8 cellular contexts compared by ENCODE assay signal in genomic region chr12:75944097-75944904, GRCh38.
DNase-seq lines count a peak whose midpoint lies in the region; ATAC-seq lines count a peak whose summit lies in the region.

No MANE protein-coding gene starts in this region.

- H2AK5ac ChIP-seq in mesenchymal stem cell (ENCODE audit: low read length, severe bottlenecking), result peak overlapping the region; percentile 33

- no peak overlapping the region for H3K23ac ChIP-seq in mesenchymal stem cell (ENCODE audit: low read length in 2 of 2)

- H2AFZ ChIP-seq in mesenchymal stem cell (ENCODE audit: low read depth, low read length), result no peak overlapping the region

- peak overlapping the region; percentile 50 for H4K91ac ChIP-seq in mesenchymal stem cell (ENCODE audit: low read length)

- H3K4ac ChIP-seq in mesenchymal stem cell (ENCODE audit: low read depth in 1 of 2, low read length in 2 of 2), result peak overlapping the region; percentile 67 to 83

- H3K9ac ChIP-seq in BLaER1 treated with 17β-estradiol and CSF1 and Interleukin-3, amounts not matched to agents 10 nM and 100 nM, result peak overlapping the region in 2 of 11 experiments; percentile 14 to 55; a peak in 4 of 22 replicates
- H3K9ac ChIP-seq in mesenchymal stem cell (ENCODE audit: low read length), result peak overlapping the region; percentile 71

- DNase-seq in OCI-M1 (lab: John Stamatoyannopoulos, UW) (peak; percentile 81), mesenchymal stem cell (peak; percentile 95), hypothalamus (lab: John Stamatoyannopoulos, UW) (no peak), NCI-H345 treated with DMSO at 0.1 percent for 48 hours (lab: John Stamatoyannopoulos, UW; ENCODE audit: unreplicated experiment) (no peak)
- DNase-seq in central memory CD4-positive, alpha-beta T cell, result peak; percentile 33

- WGBS in mesenchymal stem cell, result 0% methylated on average over 1 of the region's 1 CpG

- H3K9me3 ChIP-seq in BLaER1 treated with 17β-estradiol and CSF1 and Interleukin-3, amounts not matched to agents 10 nM and 100 nM (replicated peaks in 1 of 11), result peaks cover 0 to 10% (median 8%) of the 10 kb centered on the region in 11 experiments; a peak in 15 of 22 replicates
- H3K9me3 ChIP-seq in mesenchymal stem cell (ENCODE audit: control insufficient read depth, low read length), result no peaks in the 10 kb centered on the region

- ATAC-seq in GM18909 (IDR thresholded peaks at IDR 0.05; ENCODE audit: poor library complexity, unreplicated experiment), result peak; percentile 94
- ATAC-seq in HG03095 (IDR thresholded peaks at IDR 0.05; ENCODE audit: unreplicated experiment), result peak; percentile 95

- H2BK120ac ChIP-seq in mesenchymal stem cell (ENCODE audit: low read depth, low read length), result peak overlapping the region; percentile 86

- H3K4me3 ChIP-seq in BLaER1 treated with 17β-estradiol and CSF1 and Interleukin-3, amounts not matched to agents 10 nM and 100 nM, result no peak overlapping the region
- H3K4me3 ChIP-seq in mesenchymal stem cell (ENCODE audit: insufficient read depth in 1 of 2, low read depth in 1 of 2, low read length in 2 of 2), result peak overlapping the region in 1 of 2 experiments; percentile 19

- no peak overlapping the region for H3K14ac ChIP-seq in mesenchymal stem cell (ENCODE audit: low read length in 2 of 2)

- no peaks in the 10 kb centered on the region for H3K36me3 ChIP-seq in BLaER1 treated with 17β-estradiol and CSF1 and Interleukin-3, amounts not matched to agents 10 nM and 100 nM
- no peaks in the 10 kb centered on the region for H3K36me3 ChIP-seq in mesenchymal stem cell (ENCODE audit: control insufficient read depth in 1 of 2, insufficient read depth in 2 of 2, low read depth in 1 of 2, low read length in 2 of 2)

- peak overlapping the region; percentile 69 for H4K8ac ChIP-seq in mesenchymal stem cell (ENCODE audit: low read length)

- H2BK15ac ChIP-seq in mesenchymal stem cell (ENCODE audit: low read depth, poor library complexity, severe bottlenecking), result no peak overlapping the region

- no peaks in the 10 kb centered on the region for H4K20me1 ChIP-seq in BLaER1 treated with 17β-estradiol and CSF1 and Interleukin-3, amounts not matched to agents 10 nM and 100 nM

- H2BK12ac ChIP-seq in mesenchymal stem cell (ENCODE audit: low read length in 2 of 2), result peak overlapping the region; percentile 67 to 87

- H3K18ac ChIP-seq in mesenchymal stem cell (ENCODE audit: low read depth in 1 of 2, low read length in 2 of 2), result peak overlapping the region; percentile 47 to 88

- peak overlapping the region in 5 of 11 experiments; percentile 24 to 81 (median 74); a peak in 8 of 22 replicates for H3K27ac ChIP-seq in BLaER1 treated with 17β-estradiol and CSF1 and Interleukin-3, amounts not matched to agents 10 nM and 100 nM
- H3K27ac ChIP-seq in mesenchymal stem cell (ENCODE audit: low read length, poor library complexity, severe bottlenecking), result peak overlapping the region; percentile 92

- H3K4me1 ChIP-seq in BLaER1 treated with 17β-estradiol and CSF1 and Interleukin-3, amounts not matched to agents 10 nM and 100 nM, result peaks cover 0 to 29% (median 14%) of the 10 kb centered on the region in 10 experiments; a peak in 13 of 20 replicates
- H3K4me1 ChIP-seq in mesenchymal stem cell (ENCODE audit: control insufficient read depth, insufficient read depth, low read depth, low read length), result no peaks in the 10 kb centered on the region

- peaks cover 0 to 7% (median 0%) of the 10 kb centered on the region in 11 experiments; a peak in 2 of 22 replicates for H3K27me3 ChIP-seq in BLaER1 treated with 17β-estradiol and CSF1 and Interleukin-3, amounts not matched to agents 10 nM and 100 nM
- no peaks in the 10 kb centered on the region for H3K27me3 ChIP-seq in mesenchymal stem cell (ENCODE audit: control insufficient read depth in 1 of 2, insufficient read depth in 1 of 2, low read length in 2 of 2)

- H3K79me1 ChIP-seq in mesenchymal stem cell (replicated peaks; ENCODE audit: low read length, poor library complexity, severe bottlenecking), result no peaks in the 10 kb centered on the region

- H2BK5ac ChIP-seq in mesenchymal stem cell (ENCODE audit: low read depth, low read length, poor library complexity, severe bottlenecking), result peak overlapping the region; percentile 68

- H3K4me2 ChIP-seq in BLaER1 treated with 17β-estradiol and CSF1 and Interleukin-3, amounts not matched to agents 10 nM and 100 nM, result peak overlapping the region in 9 of 11 experiments; percentile 1 to 86 (median 62); a peak in 15 of 22 replicates
- H3K4me2 ChIP-seq in mesenchymal stem cell (ENCODE audit: low read length, poor library complexity, severe bottlenecking), result no peak overlapping the region

Comparison
In these comparisons a context has a peak if more than half of its experiments do, and no peak if none do; other contexts are left out.
1. DNase-seq: peak in OCI-M1 (single experiment), central memory CD4-positive, alpha-beta T cell (single experiment) and mesenchymal stem cell (single experiment); none in hypothalamus (0 of 51) and NCI-H345 treated with DMSO at 0.1 percent for 48 hours (single experiment).